ENCODE assay signal across 15 cellular contexts in genomic region chr6:166228425-166228824, GRCh38.
A peak's percentile ranks its signal among the peaks of the same experiment; 100 is the strongest.
DNase-seq lines count a peak whose midpoint lies in the region; ATAC-seq and TF ChIP-seq lines count a peak whose summit lies in the region.
"Had no signal": no experiment of that assay in that cellular context is flagged by ENCODE, and none has a peak within 500 bp of the region (broad histone marks: within the 10 kb centered on the region; RNA-seq: fewer than 3 reads in every experiment).

No MANE protein-coding gene starts in this region.

- H3K4me2 ChIP-seq in GM23338: no peak overlapping the region
- H3K4me2 ChIP-seq in OCI-LY7 (ENCODE audit: low read length): peak overlapping the region; percentile 74

- H3K27ac ChIP-seq in CD8-positive, alpha-beta T cell (ENCODE audit: low read depth, low read length): no peak overlapping the region
- no peak overlapping the region for H3K27ac ChIP-seq in GM23338 (ENCODE audit: low read depth)
- H3K27ac ChIP-seq in OCI-LY7 (ENCODE audit: low read depth, low read length, poor library complexity, severe bottlenecking): peak overlapping the region; percentile 68
- H3K27ac ChIP-seq: 22Rv1 had no signal

- H3K27ac Mint-ChIP-seq in T-helper 2 cell treated with Interferon-gamma antibody and Interleukin-4, amounts not matched to agents 5 μg/mL and 100 μg/mL, for 36 hours: no peak overlapping the region
- H3K27ac Mint-ChIP-seq in CD8-positive, alpha-beta T cell: no peak overlapping the region
- no peak overlapping the region for H3K27ac Mint-ChIP-seq in GM23338
- H3K27ac Mint-ChIP-seq in naive thymus-derived CD8-positive, alpha-beta T cell: peak overlapping the region in 1 of 10 donors; percentile 61
- H3K27ac Mint-ChIP-seq: CD14-positive monocyte; CD8-positive, alpha-beta memory T cell; IgD-negative memory B cell had no signal

- H3K36me3 Mint-ChIP-seq in T-helper 2 cell treated with Interferon-gamma antibody and Interleukin-4, amounts not matched to agents 5 μg/mL and 100 μg/mL, for 36 hours (ENCODE audit: low read depth): no peaks in the 10 kb centered on the region
- no peaks in the 10 kb centered on the region for H3K36me3 Mint-ChIP-seq in CD8-positive, alpha-beta T cell
- no peaks in the 10 kb centered on the region for H3K36me3 Mint-ChIP-seq in GM23338 (ENCODE audit: low read depth)
- H3K36me3 Mint-ChIP-seq in naive thymus-derived CD8-positive, alpha-beta T cell: no peaks in the 10 kb centered on the region
- H3K36me3 Mint-ChIP-seq: CD14-positive monocyte; CD8-positive, alpha-beta memory T cell; IgD-negative memory B cell had no signal

- no peaks in the 10 kb centered on the region for H3F3A ChIP-seq in GM23338 (replicated peaks; ENCODE audit: low read depth)

- TF ChIP-seq CTCF in CD8-positive, alpha-beta T cell (IDR thresholded peaks at IDR 0.05): no peak
- no peak for TF ChIP-seq CTCF in GM23338 (conservative IDR thresholded peaks at IDR 0.05; ENCODE audit: low read depth in 2 of 2)
- TF ChIP-seq CTCF in OCI-LY7 (conservative IDR thresholded peaks at IDR 0.05; ENCODE audit: low read length): no peak

- intact Hi-C loops in CD8-positive, alpha-beta T cell (cut with DNase I, micrococcal nuclease): no loop called here
- intact Hi-C loops in OCI-LY7 (cut with micrococcal nuclease; ENCODE audit: unreplicated experiment): loop anchor here (2.0 to 5.0 kb wide), 3 partner anchors 26 to 60 kb away; no protein-coding TSS in a partner anchor

- H3K27me3 Mint-ChIP-seq in T-helper 2 cell treated with Interferon-gamma antibody and Interleukin-4, amounts not matched to agents 5 μg/mL and 100 μg/mL, for 36 hours (ENCODE audit: low read depth): peaks cover 65% of the 10 kb centered on the region
- H3K27me3 Mint-ChIP-seq in CD8-positive, alpha-beta T cell (ENCODE audit: low read depth): peaks cover 10% of the 10 kb centered on the region
- peaks cover 2% of the 10 kb centered on the region for H3K27me3 Mint-ChIP-seq in GM23338 (ENCODE audit: insufficient read depth, low read depth, poor library complexity)
- H3K27me3 Mint-ChIP-seq in naive thymus-derived CD8-positive, alpha-beta T cell: peaks cover 0 to 28% (median 18%) of the 10 kb centered on the region in 5 donors

- H3K9me3 ChIP-seq in CD8-positive, alpha-beta T cell (ENCODE audit: low read length): no peaks in the 10 kb centered on the region
- H3K9me3 ChIP-seq in OCI-LY7 (ENCODE audit: low read length): no peaks in the 10 kb centered on the region
- H3K9me3 ChIP-seq: Caco-2, HAP-1 had no signal

- peaks cover 22% of the 10 kb centered on the region for H3K4me1 Mint-ChIP-seq in T-helper 2 cell treated with Interferon-gamma antibody and Interleukin-4, amounts not matched to agents 5 μg/mL and 100 μg/mL, for 36 hours (ENCODE audit: low read depth)
- peaks cover 31% of the 10 kb centered on the region for H3K4me1 Mint-ChIP-seq in CD8-positive, alpha-beta T cell (ENCODE audit: low read depth)
- H3K4me1 Mint-ChIP-seq in GM23338: peaks cover 6% of the 10 kb centered on the region; the same call in 2 of the 3 replicates
- peaks cover 5 to 33% (median 18%) of the 10 kb centered on the region in 4 donors for H3K4me1 Mint-ChIP-seq in naive thymus-derived CD8-positive, alpha-beta T cell
- H3K4me1 Mint-ChIP-seq: CD14-positive monocyte had no signal

- H3K4me1 ChIP-seq in CD8-positive, alpha-beta T cell (ENCODE audit: insufficient read depth, low read length): peaks cover 8% of the 10 kb centered on the region
- H3K4me1 ChIP-seq in GM23338 (ENCODE audit: insufficient read depth): no peaks in the 10 kb centered on the region; the same call in 1 of the 2 replicates
- H3K4me1 ChIP-seq in OCI-LY7 (ENCODE audit: insufficient read depth, low read length, poor library complexity, severe bottlenecking): peaks cover 40% of the 10 kb centered on the region
- H3K4me1 ChIP-seq: Caco-2, HAP-1 had no signal

- H2AFZ ChIP-seq in GM23338 (peak overlapping the region; percentile 20; the same call in 1 of the 2 replicates), OCI-LY7 (ENCODE audit: low read length) (peak overlapping the region; percentile 91; the same call in 1 of the 2 replicates)

- no TSS peak for BruUV-seq in OCI-LY7 (replicated peaks; lab: Mats Ljungman, UMichigan)

- CTCF ChIA-PET in CD8-positive, alpha-beta T cell (lab: Charles Lee): interaction anchor here (1.2 kb wide), 1 partner anchor 46 kb away, joined by 3 read pairs; no protein-coding TSS in a partner anchor
- CTCF ChIA-PET in OCI-LY7 (lab: Charles Lee; ENCODE audit: unreplicated experiment): no interaction called here

- H4K20me1 ChIP-seq in GM23338 (replicated peaks; ENCODE audit: insufficient read depth) (no peaks in the 10 kb centered on the region), OCI-LY7 (ENCODE audit: insufficient read depth, low read length) (no peaks in the 10 kb centered on the region)

- no peaks in the 10 kb centered on the region for H3K36me3 ChIP-seq in CD8-positive, alpha-beta T cell (ENCODE audit: insufficient read depth, low read length)
- H3K36me3 ChIP-seq in GM23338 (ENCODE audit: insufficient read depth): no peaks in the 10 kb centered on the region
- H3K36me3 ChIP-seq in OCI-LY7 (ENCODE audit: insufficient read depth, low read length): no peaks in the 10 kb centered on the region
- H3K36me3 ChIP-seq: HAP-1 had no signal

- POLR2A ChIA-PET in CD8-positive, alpha-beta T cell (lab: Charles Lee): no interaction called here
- POLR2A ChIA-PET in OCI-LY7 (lab: Charles Lee): interaction anchor here (1.0 to 1.6 kb wide), 4 partner anchors 18 to 57 kb away, joined by 4 to 7 read pairs (median 4); no protein-coding TSS in a partner anchor
- POLR2A ChIA-PET in naive thymus-derived CD8-positive, alpha-beta T cell (lab: Charles Lee): no interaction called here

- ATAC-seq in CD8-positive, alpha-beta T cell: no peak
- ATAC-seq in GM23338 (no peak), HG03439 (IDR thresholded peaks at IDR 0.05; ENCODE audit: unreplicated experiment) (no peak), GM19035 (IDR thresholded peaks at IDR 0.05; ENCODE audit: unreplicated experiment) (no peak)
- no peak for ATAC-seq in naive thymus-derived CD8-positive, alpha-beta T cell
- ATAC-seq: GM12878 had no signal

- peak overlapping the region; percentile 2 for H3K4me3 Mint-ChIP-seq in T-helper 2 cell treated with Interferon-gamma antibody and Interleukin-4, amounts not matched to agents 5 μg/mL and 100 μg/mL, for 36 hours
- peak overlapping the region; percentile 55 for H3K4me3 Mint-ChIP-seq in CD8-positive, alpha-beta T cell
- H3K4me3 Mint-ChIP-seq in GM23338: no peak overlapping the region
- H3K4me3 Mint-ChIP-seq in naive thymus-derived CD8-positive, alpha-beta T cell: peak overlapping the region in 3 of 10 donors; percentile 13 to 55 (median 36)
- H3K4me3 Mint-ChIP-seq: CD14-positive monocyte, IgD-negative memory B cell had no signal

- no peak for DNase-seq in T-helper 2 cell treated with Interferon-gamma antibody and Interleukin-4, amounts not matched to agents 5 μg/mL and 100 μg/mL, for 36 hours (ENCODE audit: low spot score)
- DNase-seq in T-helper 2 cell (no peak), GM23338 (ENCODE audit: low spot score) (no peak), OCI-LY7 (ENCODE audit: low spot score) (no peak)
- no peak for DNase-seq in CD8-positive, alpha-beta T cell
- no peak for DNase-seq in naive thymus-derived CD8-positive, alpha-beta T cell
- DNase-seq: Caco-2 had no signal

- no peak overlapping the region for H3K4me3 ChIP-seq in CD8-positive, alpha-beta T cell (ENCODE audit: low read depth, low read length)
- H3K4me3 ChIP-seq in GM23338 (no peak overlapping the region), OCI-LY7 (ENCODE audit: low read depth, low read length, poor library complexity, severe bottlenecking) (peak overlapping the region; percentile 45)
- H3K4me3 ChIP-seq: GM12878, HAP-1 had no signal

- H3K27me3 ChIP-seq in CD8-positive, alpha-beta T cell (ENCODE audit: insufficient read depth, low read length): no peaks in the 10 kb centered on the region
- 0 out of 2 replicates have a peak, but pooled peaks cover 4% of the 10 kb centered on the region for H3K27me3 ChIP-seq in GM23338 (ENCODE audit: insufficient read depth)

- H3K9me2 ChIP-seq in GM23338 (ENCODE audit: insufficient read depth) (no peaks in the 10 kb centered on the region), OCI-LY7 (ENCODE audit: insufficient read depth, low read length) (no peaks in the 10 kb centered on the region)

- no peaks in the 10 kb centered on the region for H3K9me3 Mint-ChIP-seq in T-helper 2 cell treated with Interferon-gamma antibody and Interleukin-4, amounts not matched to agents 5 μg/mL and 100 μg/mL, for 36 hours
- H3K9me3 Mint-ChIP-seq in CD8-positive, alpha-beta T cell: no peaks in the 10 kb centered on the region
- H3K9me3 Mint-ChIP-seq in GM23338: no peaks in the 10 kb centered on the region
- H3K9me3 Mint-ChIP-seq in naive thymus-derived CD8-positive, alpha-beta T cell: no peaks in the 10 kb centered on the region
- H3K9me3 Mint-ChIP-seq: CD8-positive, alpha-beta memory T cell had no signal

- no peaks in the 10 kb centered on the region for H3K79me2 ChIP-seq in GM23338 (replicated peaks; ENCODE audit: insufficient read depth)
- no peaks in the 10 kb centered on the region for H3K79me2 ChIP-seq in OCI-LY7 (ENCODE audit: insufficient read depth, low read depth, low read length)
